In the genomic region with DNA sequence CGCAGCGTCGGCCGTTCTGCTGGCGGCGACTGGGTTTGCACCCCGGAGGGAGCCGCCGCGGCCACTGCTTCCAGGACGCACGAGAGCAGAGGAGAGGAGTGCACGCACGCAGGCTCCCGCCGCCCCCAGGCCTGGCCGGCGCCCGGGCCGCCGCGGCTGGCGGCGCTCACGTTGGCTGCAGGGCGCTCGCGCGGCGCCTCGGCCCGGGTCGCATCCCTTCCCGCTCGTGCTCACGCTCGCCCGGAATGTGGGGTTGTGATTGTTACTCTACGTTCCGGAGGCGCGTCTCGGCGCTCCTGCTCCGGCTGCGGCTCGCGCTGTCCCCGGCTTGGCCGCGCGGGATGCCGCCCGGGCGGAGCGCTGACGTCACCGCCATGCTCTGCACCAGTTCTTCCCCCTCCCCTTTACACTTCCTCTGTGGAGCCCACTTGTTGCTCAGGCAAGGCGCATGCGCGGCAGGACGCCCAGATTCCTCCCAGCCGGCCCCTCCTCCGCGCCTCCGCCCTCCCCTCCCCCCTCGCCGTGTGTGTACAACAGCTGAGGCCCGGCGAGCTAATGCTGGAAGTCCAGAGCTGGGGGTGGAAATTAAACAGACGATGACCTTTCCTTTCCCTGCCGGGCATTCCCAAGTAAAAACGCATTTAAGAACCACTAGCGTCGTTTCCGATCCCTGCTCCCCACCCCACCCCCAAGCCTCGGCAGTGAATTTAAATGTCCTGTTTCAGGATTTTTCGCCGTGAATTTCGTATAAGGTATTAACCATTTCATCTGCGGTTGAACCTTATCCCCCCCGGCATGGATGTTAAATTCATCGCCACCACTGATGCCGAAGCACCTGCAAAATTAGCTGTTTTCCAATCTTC, we compare ENCODE assay signal across 8 cellular contexts. TPM values are rescaled to one million over a fixed set of nuclear protein-coding genes. Genes with fewer than 3 reads are reported as not detected.
DNase-seq lines count a peak whose midpoint lies in the region; ATAC-seq and TF ChIP-seq lines count a peak whose summit lies in the region.

IRF2BPL (minus strand) TSS at position 325 of the 863 bp plus-strand sequence. CDS start 916 bp downstream, outside the sequence.

- no peak within 1 kb of the TSS for H2AK5ac ChIP-seq in H9 (ENCODE audit: insufficient read length, low read length)

- peak; percentile 58 to 82 (median 70) for ATAC-seq in natural killer cell

- no peak within 1 kb of the TSS for H3T11ph ChIP-seq in H9 (ENCODE audit: low read length)

- peak within 1 kb of the TSS; percentile 93 for H3K14ac ChIP-seq in H9 (ENCODE audit: insufficient read depth, low read length)

- peaks cover 6% of the 10 kb centered on the region for H4K20me1 ChIP-seq in H9 (ENCODE audit: control insufficient read depth, insufficient read depth, insufficient read length)
- H4K20me1 ChIP-seq in fibroblast of lung (ENCODE audit: control insufficient read depth, extremely low read depth, insufficient read depth, low read length), result no peaks in the 10 kb centered on the region

- H2BK5ac ChIP-seq in H9 (ENCODE audit: insufficient read length, low read length), result no peak within 1 kb of the TSS

- no peak within 1 kb of the TSS for H4K8ac ChIP-seq in H9 (replicated peaks; ENCODE audit: insufficient read length, low read depth, low read length)

- peak within 1 kb of the TSS; percentile 50 for H4K91ac ChIP-seq in H9 (ENCODE audit: insufficient read length, low read depth, low read length)

- peak within 1 kb of the TSS; percentile 83 for H3K18ac ChIP-seq in H9 (ENCODE audit: insufficient read length, low read depth, low read length)

- H3K4ac ChIP-seq in H9 (ENCODE audit: low read depth, low read length), result no peak within 1 kb of the TSS; the same call in 1 of the 2 replicates

- intact Hi-C loops in activated T-helper 2 cell treated with anti-CD3 and anti-CD28 coated beads, Interferon-gamma antibody, Interleukin-2, Interleukin-4, amounts not matched to agents 10 μg/mL and 5 μg/mL and 100 μg/mL, durations not matched to agents 14 hours and 24 hours and 36 hours (cut with micrococcal nuclease), result loop anchor here (1.0 to 5.0 kb wide), 3 partner anchors 12 to 274 kb away; no protein-coding TSS in a partner anchor
- intact Hi-C loops in natural killer cell (cut with micrococcal nuclease), result loop anchor here (1.0 kb wide), 2 partner anchors 12 to 66 kb away; no protein-coding TSS in a partner anchor

- peak within 1 kb of the TSS; percentile 91 for H3K9ac ChIP-seq in ES-I3 (ENCODE audit: low read depth, low read length)
- H3K9ac ChIP-seq in H9 (ENCODE audit: extremely low read depth, insufficient read length, low read length), result peak within 1 kb of the TSS; percentile 80
- peak within 1 kb of the TSS; percentile 99 for H3K9ac ChIP-seq in fibroblast of lung (ENCODE audit: insufficient read depth, low read length)

- no CpG with 5 or more reads among the region's 84 CpGs for WGBS in H9 (ENCODE audit: extremely low coverage, insufficient read length, low lambda C conversion rate)

- no peak within 1 kb of the TSS for H2BK15ac ChIP-seq in H9 (ENCODE audit: low read depth, low read length)

- DNase-seq in H9, result peak; percentile 97
- peak; percentile 97 for DNase-seq in M059J (ENCODE audit: low read depth)
- peak; percentile 94 for DNase-seq in activated T-helper 2 cell treated with anti-CD3 and anti-CD28 coated beads, Interferon-gamma antibody, Interleukin-2, Interleukin-4, amounts not matched to agents 10 μg/mL and 5 μg/mL and 100 μg/mL, durations not matched to agents 14 hours and 24 hours and 36 hours (ENCODE audit: low spot score)
- DNase-seq in fibroblast of lung (ENCODE audit: low read depth in 2 of 2), result peak; percentile 98 to 99
- peak; percentile 91 for DNase-seq in natural killer cell
- peak; percentile 92 for DNase-seq in stimulated activated naive CD4-positive, alpha-beta T cell treated with Interleukin-2 at 50 U/mL for 16 hours (lab: John Stamatoyannopoulos, UW)

- peak within 1 kb of the TSS; percentile 66 to 99 (median 85) for H3K4me3 ChIP-seq in fibroblast of lung (replicated peaks in 1 of 4; ENCODE audit: control extremely low read depth in 1 of 4, insufficient read depth in 1 of 4, low read depth in 3 of 4, low read length in 4 of 4)

- H2BK20ac ChIP-seq in H9 (ENCODE audit: low read depth, low read length, poor library complexity, severe bottlenecking), result peak within 1 kb of the TSS; percentile 85

- H3K79me1 ChIP-seq in H9 (ENCODE audit: insufficient read depth, low read depth, low read length, poor library complexity, severe bottlenecking), result no peaks in the 10 kb centered on the region

- H3K4me2 ChIP-seq in H9 (ENCODE audit: insufficient read depth, insufficient read length, low read length), result peak within 1 kb of the TSS; percentile 78
- H3K4me2 ChIP-seq in fibroblast of lung (ENCODE audit: extremely low read depth, insufficient read depth, low read length), result peak within 1 kb of the TSS; percentile 82

- H3K36me3 ChIP-seq in ES-I3 (ENCODE audit: insufficient read depth, low read length) (0 out of 2 replicates have a peak, but pooled peaks cover 3% of the 10 kb centered on the region), fibroblast of lung (ENCODE audit: control insufficient read depth, insufficient read depth, low read length) (peaks cover 12% of the 10 kb centered on the region)

- H3K27ac Mint-ChIP-seq in H9 (peak within 1 kb of the TSS; percentile 97 to 99 (median 97)), natural killer cell (peak within 1 kb of the TSS; percentile 96 to 98)
- peak within 1 kb of the TSS; percentile 94 for H3K27ac Mint-ChIP-seq in activated T-helper 2 cell treated with anti-CD3 and anti-CD28 coated beads, Interferon-gamma antibody, Interleukin-2, Interleukin-4, amounts not matched to agents 10 μg/mL and 5 μg/mL and 100 μg/mL, durations not matched to agents 14 hours and 24 hours and 36 hours

- peaks cover 41 to 58% of the 10 kb centered on the region in 2 experiments for H3K4me1 Mint-ChIP-seq in H9
- H3K4me1 Mint-ChIP-seq in activated T-helper 2 cell treated with anti-CD3 and anti-CD28 coated beads, Interferon-gamma antibody, Interleukin-2, Interleukin-4, amounts not matched to agents 10 μg/mL and 5 μg/mL and 100 μg/mL, durations not matched to agents 14 hours and 24 hours and 36 hours (ENCODE audit: low read depth), result peaks cover 48% of the 10 kb centered on the region
- peaks cover 47 to 48% of the 10 kb centered on the region in 2 donors for H3K4me1 Mint-ChIP-seq in natural killer cell

- H3K23ac ChIP-seq in H9 (ENCODE audit: insufficient read length, low read depth, low read length), result no peak within 1 kb of the TSS

- H3K27me3 ChIP-seq in H9 (ENCODE audit: insufficient read depth, low read length) (no peaks in the 10 kb centered on the region), fibroblast of lung (ENCODE audit: control insufficient read depth, insufficient read depth, low read length) (no peaks in the 10 kb centered on the region)

- peaks cover 22% of the 10 kb centered on the region for H3K4me1 ChIP-seq in ES-I3 (ENCODE audit: insufficient read depth, low read length)
- peaks cover 6% of the 10 kb centered on the region for H3K4me1 ChIP-seq in H9 (ENCODE audit: insufficient read depth, low read length)
- peaks cover 22% of the 10 kb centered on the region for H3K4me1 ChIP-seq in fibroblast of lung (ENCODE audit: control insufficient read depth, extremely low read depth, insufficient read depth, low read length)

- H2BK120ac ChIP-seq in H9 (ENCODE audit: low read depth, low read length, poor library complexity, severe bottlenecking), result peak within 1 kb of the TSS; percentile 15

- peaks cover 48% of the 10 kb centered on the region for H3K23me2 ChIP-seq in H9 (ENCODE audit: insufficient read length, low read depth, low read length, poor library complexity, severe bottlenecking)

- H3K9me3 Mint-ChIP-seq in H9, result no peaks in the 10 kb centered on the region
- no peaks in the 10 kb centered on the region for H3K9me3 Mint-ChIP-seq in activated T-helper 2 cell treated with anti-CD3 and anti-CD28 coated beads, Interferon-gamma antibody, Interleukin-2, Interleukin-4, amounts not matched to agents 10 μg/mL and 5 μg/mL and 100 μg/mL, durations not matched to agents 14 hours and 24 hours and 36 hours
- H3K9me3 Mint-ChIP-seq in natural killer cell, result no peaks in the 10 kb centered on the region

- H3K79me2 ChIP-seq in H9 (ENCODE audit: insufficient read depth, low read length) (peaks cover 14% of the 10 kb centered on the region; the same call in 1 of the 2 replicates), fibroblast of lung (ENCODE audit: control insufficient read depth, insufficient read depth, low read length) (peaks cover 39% of the 10 kb centered on the region)

- peak within 1 kb of the TSS; percentile 35 for H3K27ac ChIP-seq in H9 (ENCODE audit: insufficient read length, low read depth, low read length)
- peak within 1 kb of the TSS; percentile 98 for H3K27ac ChIP-seq in fibroblast of lung (ENCODE audit: insufficient read depth, low read length)

- no peak for TF ChIP-seq CTCF in H9 (conservative IDR thresholded peaks at IDR 0.05)
- TF ChIP-seq CTCF in fibroblast of lung (conservative IDR thresholded peaks at IDR 0.05 in 1 of 2, IDR thresholded peaks at IDR 0.05 in 1 of 2; ENCODE audit: low read depth in 1 of 2, low read length in 2 of 2), result no peak
- TF ChIP-seq CTCF in natural killer cell (IDR thresholded peaks at IDR 0.05), result no peak

- H2AFZ ChIP-seq in H9 (ENCODE audit: low read length) (no peak within 1 kb of the TSS), fibroblast of lung (ENCODE audit: low read length) (no peak within 1 kb of the TSS)

- peak within 1 kb of the TSS; percentile 77 for H4K5ac ChIP-seq in H9 (ENCODE audit: insufficient read length, low read depth, low read length)

- peak; percentile 98 for TF ChIP-seq POLR2A in Raji (IDR thresholded peaks at IDR 0.05; ENCODE audit: insufficient read depth, low read depth, low read length)

- H3K4me3 Mint-ChIP-seq in H9 (peak within 1 kb of the TSS; percentile 74 to 88), natural killer cell (peak within 1 kb of the TSS; percentile 95)
- H3K4me3 Mint-ChIP-seq in activated T-helper 2 cell treated with anti-CD3 and anti-CD28 coated beads, Interferon-gamma antibody, Interleukin-2, Interleukin-4, amounts not matched to agents 10 μg/mL and 5 μg/mL and 100 μg/mL, durations not matched to agents 14 hours and 24 hours and 36 hours (ENCODE audit: low read depth), result peak within 1 kb of the TSS; percentile 89

- no peaks in the 10 kb centered on the region for H3K9me3 ChIP-seq in ES-I3 (ENCODE audit: control insufficient read depth, insufficient read depth, low read length)
- H3K9me3 ChIP-seq in H9 (ENCODE audit: control insufficient read depth, low read depth, low read length), result no peaks in the 10 kb centered on the region
- no peaks in the 10 kb centered on the region for H3K9me3 ChIP-seq in fibroblast of lung (ENCODE audit: control insufficient read depth, insufficient read depth, low read depth, low read length)

- H2BK12ac ChIP-seq in H9 (ENCODE audit: insufficient read length, low read depth, low read length), result peak within 1 kb of the TSS; percentile 7

- no peak within 1 kb of the TSS for H3K56ac ChIP-seq in H9 (ENCODE audit: insufficient read length, low read depth, low read length)

- H3K27me3 Mint-ChIP-seq in H9 (ENCODE audit: low read depth) (no peaks in the 10 kb centered on the region), natural killer cell (ENCODE audit: low read depth in 2 of 2) (no peaks in the 10 kb centered on the region)
- no peaks in the 10 kb centered on the region for H3K27me3 Mint-ChIP-seq in activated T-helper 2 cell treated with anti-CD3 and anti-CD28 coated beads, Interferon-gamma antibody, Interleukin-2, Interleukin-4, amounts not matched to agents 10 μg/mL and 5 μg/mL and 100 μg/mL, durations not matched to agents 14 hours and 24 hours and 36 hours (ENCODE audit: low read depth)

- peaks cover 4 to 10% (median 9%) of the 10 kb centered on the region in 3 experiments; a peak in 6 of 7 replicates for H3K36me3 Mint-ChIP-seq in H9 (ENCODE audit: insufficient read depth in 1 of 3, low read depth in 3 of 3)
- H3K36me3 Mint-ChIP-seq in activated T-helper 2 cell treated with anti-CD3 and anti-CD28 coated beads, Interferon-gamma antibody, Interleukin-2, Interleukin-4, amounts not matched to agents 10 μg/mL and 5 μg/mL and 100 μg/mL, durations not matched to agents 14 hours and 24 hours and 36 hours (ENCODE audit: low read depth), result peaks cover 30% of the 10 kb centered on the region
- H3K36me3 Mint-ChIP-seq in natural killer cell, result no peaks in the 10 kb centered on the region

RNA-seq across cellular contexts. Expression of gene IRF2BPL, which starts in this region (rescaled TPM):
- total RNA-seq in H9 (2021) (59.0 and 60.1 TPM in 2 replicates), fibroblast of lung (36.0 and 45.9 TPM in 2 replicates), natural killer cell (10 to 100 TPM; 39.3 to 46.5 (median 46.3) TPM)
- 13.2 and 31.7 TPM in 2 replicates for total RNA-seq in M059J (2014; rRNA removed; shearing (Covaris generic))
- total RNA-seq in activated T-helper 2 cell treated with anti-CD3 and anti-CD28 coated beads, Interferon-gamma antibody, Interleukin-2, Interleukin-4, amounts not matched to agents 10 μg/mL and 5 μg/mL and 100 μg/mL, durations not matched to agents 14 hours and 24 hours and 36 hours, result 34.8 and 35.8 TPM in 2 replicates
- 9.8 and 13.1 TPM in 2 replicates for polyA plus RNA-seq in fibroblast of lung
- polyA plus RNA-seq in fibroblast of lung (2012), result 23.8 and 31.3 TPM in 2 replicates
- polyA minus RNA-seq in fibroblast of lung (ENCODE audit: low replicate concordance), result 10.8 and 15.9 TPM in 2 replicates

Comparison
In these comparisons a context has a peak if more than half of its experiments do, and no peak if none do; other contexts are left out.
1. Peak in every context shown above with its lines: DNase-seq, ATAC-seq, H3K4me3 ChIP-seq and H3K27ac ChIP-seq.